In genomic region chr11:13220148-13220547, GRCh38 we compare ENCODE assay signal across 22 cellular contexts.
"Had no signal": no experiment of that assay in that cellular context is flagged by ENCODE, and none has a peak within 500 bp of the region (broad histone marks: within the 10 kb centered on the region; RNA-seq: fewer than 3 reads in every experiment).

No MANE protein-coding gene starts in this region.

- H3K27me3 ChIP-seq: pancreas, right lobe of liver, upper lobe of left lung had no signal

- H3K27me3 Mint-ChIP-seq: activated CD4-positive, alpha-beta memory T cell treated with anti-CD3 and anti-CD28 coated beads for 36 hours; T-cell had no signal

- H3K9me3 Mint-ChIP-seq: activated CD4-positive, alpha-beta memory T cell treated with anti-CD3 and anti-CD28 coated beads for 36 hours; activated T-helper 1 cell treated with anti-CD3 and anti-CD28 coated beads, Interleukin-12 subunit alpha, Interleukin-12 subunit beta, Interleukin-2, Interleukin-4 antibody, amounts not matched to agents 30 ng/mL and 10 ng/mL and 1 ng/mL, durations not matched to agents 14 hours and 24 hours and 36 hours; natural killer cell; stimulated activated effector memory CD8-positive, alpha-beta T cell treated with anti-CD3 and anti-CD28 coated beads, Interleukin-12 subunit alpha, Interleukin-12 subunit beta, amount 100 ng/mL, for 72 hours; T-cell had no signal

- H3K4me1 ChIP-seq: pancreas, right lobe of liver had no signal

- DNase-seq: activated CD4-positive, alpha-beta memory T cell treated with anti-CD3 and anti-CD28 coated beads for 36 hours; activated CD4-positive, alpha-beta T cell treated with anti-CD3 and anti-CD28 coated beads for 48 hours; activated gamma-delta T cell; activated naive CD4-positive, alpha-beta T cell treated with anti-CD3 and anti-CD28 coated beads, Interleukin-2, amount 50 U/mL, for 16 hours; anterior cingulate cortex; effector CD4-positive, alpha-beta T cell; foreskin melanocyte; kidney; natural killer cell; pancreas; right lobe of liver; stimulated activated CD4-positive, alpha-beta T cell treated with anti-CD3 and anti-CD28 coated beads, Interleukin-2, amount 100 ng/mL, for 24 hours; T-cell; upper lobe of left lung had no signal

- H3K36me3 Mint-ChIP-seq: activated CD4-positive, alpha-beta memory T cell treated with anti-CD3 and anti-CD28 coated beads for 36 hours; brain; natural killer cell; stimulated activated effector memory CD8-positive, alpha-beta T cell treated with anti-CD3 and anti-CD28 coated beads, Interleukin-12 subunit alpha, Interleukin-12 subunit beta, amount 100 ng/mL, for 72 hours; T-cell had no signal

- H3K4me3 Mint-ChIP-seq: activated CD4-positive, alpha-beta memory T cell treated with anti-CD3 and anti-CD28 coated beads for 36 hours; activated T-helper 1 cell treated with anti-CD3 and anti-CD28 coated beads, Interleukin-12 subunit alpha, Interleukin-12 subunit beta, Interleukin-2, Interleukin-4 antibody, amounts not matched to agents 30 ng/mL and 10 ng/mL and 1 ng/mL, durations not matched to agents 14 hours and 24 hours and 36 hours; brain; natural killer cell; stimulated activated effector memory CD8-positive, alpha-beta T cell treated with anti-CD3 and anti-CD28 coated beads, Interleukin-12 subunit alpha, Interleukin-12 subunit beta, amount 100 ng/mL, for 72 hours; T-cell had no signal

- H3K4me3 ChIP-seq: lung, pancreas, right lobe of liver, SK-N-MC, skin epidermis, thoracic aorta, upper lobe of left lung had no signal

- H3K27ac Mint-ChIP-seq: activated CD4-positive, alpha-beta memory T cell treated with anti-CD3 and anti-CD28 coated beads for 36 hours; activated T-helper 1 cell treated with anti-CD3 and anti-CD28 coated beads, Interleukin-12 subunit alpha, Interleukin-12 subunit beta, Interleukin-2, Interleukin-4 antibody, amounts not matched to agents 30 ng/mL and 10 ng/mL and 1 ng/mL, durations not matched to agents 14 hours and 24 hours and 36 hours; natural killer cell; stimulated activated effector memory CD8-positive, alpha-beta T cell treated with anti-CD3 and anti-CD28 coated beads, Interleukin-12 subunit alpha, Interleukin-12 subunit beta, amount 100 ng/mL, for 72 hours; T-cell had no signal

- H3K36me3 ChIP-seq: neutrophil, pancreas, right lobe of liver, thoracic aorta, upper lobe of left lung had no signal

- H3K4me1 Mint-ChIP-seq: natural killer cell had no signal

- H3K27ac ChIP-seq: neutrophil, pancreas, right lobe of liver, SK-N-MC, skin epidermis, thoracic aorta, upper lobe of left lung had no signal

- H3K9me3 ChIP-seq: neutrophil, pancreas, right lobe of liver, thoracic aorta, upper lobe of left lung had no signal
